In genomic region chr3:147391726-147392082, GRCh38 we compare ENCODE assay signal across 14 cellular contexts. TPM values are rescaled to one million over a fixed set of nuclear protein-coding genes. Genes with fewer than 3 reads are reported as not detected.
DNase-seq lines count a peak whose midpoint lies in the region; ATAC-seq, FAIRE-seq and TF ChIP-seq lines count a peak whose summit lies in the region.
"Had no signal": no experiment of that assay in that cellular context is flagged by ENCODE, and none has a peak within 500 bp of the region (broad histone marks: within the 10 kb centered on the region; RNA-seq: fewer than 3 reads in every experiment).

No MANE protein-coding gene starts in this region.

- TF ChIP-seq CTCF in right lobe of liver (IDR thresholded peaks at IDR 0.05), result no peak
- no peak for TF ChIP-seq CTCF in HepG2 (CRISPR knock-in tag; IDR thresholded peaks at IDR 0.05)
- no peak for TF ChIP-seq CTCF in endothelial cell (IDR thresholded peaks at IDR 0.05; ENCODE audit: unreplicated experiment)
- TF ChIP-seq CTCF in neural crest cell (conservative IDR thresholded peaks at IDR 0.05), result no peak

- TF ChIP-seq RAD21 in HepG2 (CRISPR knock-in tag; IDR thresholded peaks at IDR 0.05), result no peak

- no peak for FAIRE-seq in HepG2 (lab: Jason Lieb, UNC)
- FAIRE-seq: small intestine had no signal

- H3K27me3 ChIP-seq in right lobe of liver (peaks cover 9 to 40% of the 10 kb centered on the region in 2 donors), HepG2 (ENCODE audit: control insufficient read depth in 1 of 2, insufficient read depth in 2 of 2, low read length in 2 of 2) (peaks cover 0 to 37% of the 10 kb centered on the region in 2 experiments)
- H3K27me3 ChIP-seq in CD4-positive, alpha-beta memory T cell (ENCODE audit: insufficient read depth, low read length), result peaks cover 14% of the 10 kb centered on the region

- no peak overlapping the region for H3K9ac ChIP-seq in HepG2 (ENCODE audit: insufficient read depth, low read depth, low read length)

- POLR2A ChIA-PET in HepG2 (lab: Yijun Ruan, JAX), result no interaction called here
- POLR2A ChIA-PET in CD4-positive, alpha-beta memory T cell (lab: Charles Lee; ENCODE audit: partially characterized antibody), result no interaction called here

- ATAC-seq in right lobe of liver, result no peak
- ATAC-seq in HepG2, result no peak

- TF ChIP-seq EP300 in HepG2 (IDR thresholded peaks at IDR 0.05; ENCODE audit: low read depth in 2 of 2, low read length in 2 of 2), result no peak
- TF ChIP-seq EP300 in HepG2 (CRISPR knock-in tag; IDR thresholded peaks at IDR 0.05; ENCODE audit: borderline replicate concordance), result no peak

- H3K4me3 ChIP-seq in right lobe of liver (peak overlapping the region in 2 of 3 donors; percentile 47 to 69), HepG2 (replicated peaks in 1 of 3; ENCODE audit: insufficient read depth in 1 of 3, low read depth in 2 of 3, low read length in 3 of 3) (no peak overlapping the region)
- H3K4me3 ChIP-seq in CD4-positive, alpha-beta memory T cell (ENCODE audit: low read length in 2 of 2), result no peak overlapping the region

- H3K36me3 Mint-ChIP-seq in endothelial cell (ENCODE audit: low read depth, unreplicated experiment) (no peaks in the 10 kb centered on the region), neural crest cell (ENCODE audit: low read depth) (peaks cover 4% of the 10 kb centered on the region)
- no peaks in the 10 kb centered on the region for H3K36me3 Mint-ChIP-seq in CD4-positive, alpha-beta memory T cell

- TF ChIP-seq POLR2A in right lobe of liver (IDR thresholded peaks at IDR 0.05), result no peak
- no peak for TF ChIP-seq POLR2A in HepG2 (IDR thresholded peaks at IDR 0.05; ENCODE audit: insufficient read depth in 1 of 2, low read depth in 2 of 2, low read length in 2 of 2)

- intact Hi-C loops in right lobe of liver (cut with DNase I), result no loop called here
- intact Hi-C loops in HepG2 (cut with micrococcal nuclease; ENCODE audit: unreplicated experiment), result no loop called here
- intact Hi-C loops in CD4-positive, alpha-beta memory T cell (cut with micrococcal nuclease), result no loop called here

- H3K27ac Mint-ChIP-seq in endothelial cell (ENCODE audit: unreplicated experiment), result no peak overlapping the region
- peak overlapping the region; percentile 29 for H3K27ac Mint-ChIP-seq in neural crest cell (ENCODE audit: unreplicated experiment)
- no peak overlapping the region for H3K27ac Mint-ChIP-seq in CD4-positive, alpha-beta memory T cell

- no peaks in the 10 kb centered on the region for H4K20me1 ChIP-seq in HepG2 (ENCODE audit: insufficient read depth, low read length)

- 12% methylated on average over 10 of the region's 12 CpGs for WGBS in right lobe of liver (ENCODE audit: insufficient coverage, low coverage, low lambda C conversion rate, missing lambda C conversion rate)
- WGBS in HepG2 (ENCODE audit: low lambda C conversion rate), result 75% methylated on average over 12 of the region's 12 CpGs

- H3K27me3 Mint-ChIP-seq in endothelial cell (ENCODE audit: unreplicated experiment) (peaks cover 52% of the 10 kb centered on the region), neural crest cell (ENCODE audit: low read depth) (peaks cover 100% of the 10 kb centered on the region)
- peaks cover 55 to 58% of the 10 kb centered on the region in 2 donors for H3K27me3 Mint-ChIP-seq in CD4-positive, alpha-beta memory T cell

- no peak overlapping the region for H2AFZ ChIP-seq in HepG2 (ENCODE audit: low read length)

- H3K9me3 ChIP-seq in right lobe of liver (no peaks in the 10 kb centered on the region), HepG2 (ENCODE audit: low read length) (no peaks in the 10 kb centered on the region)
- no peaks in the 10 kb centered on the region for H3K9me3 ChIP-seq in CD4-positive, alpha-beta memory T cell (ENCODE audit: control insufficient read depth in 1 of 2, low read length in 2 of 2)

- CTCF ChIA-PET in HepG2 (lab: Yijun Ruan, JAX; ENCODE audit: low intra/inter-chr PET ratio, low total read pairs), result no interaction called here
- CTCF ChIA-PET in CD4-positive, alpha-beta memory T cell (lab: Charles Lee; ENCODE audit: partially characterized antibody), result no interaction called here

- H3K79me2 ChIP-seq in HepG2 (ENCODE audit: insufficient read depth, low read length), result no peaks in the 10 kb centered on the region

- H3K9me3 Mint-ChIP-seq in endothelial cell (ENCODE audit: unreplicated experiment) (no peaks in the 10 kb centered on the region), neural crest cell (no peaks in the 10 kb centered on the region)
- peaks cover 2 to 54% (median 32%) of the 10 kb centered on the region in 8 donors for H3K9me3 Mint-ChIP-seq in CD4-positive, alpha-beta memory T cell

- peaks cover 63% of the 10 kb centered on the region for H3K4me1 Mint-ChIP-seq in endothelial cell (ENCODE audit: unreplicated experiment)
- peaks cover 80% of the 10 kb centered on the region for H3K4me1 Mint-ChIP-seq in neural crest cell
- peaks cover 0 to 4% (median 1%) of the 10 kb centered on the region in 4 donors for H3K4me1 Mint-ChIP-seq in CD4-positive, alpha-beta memory T cell
- H3K4me1 Mint-ChIP-seq: central memory CD8-positive, alpha-beta T cell had no signal

- in situ Hi-C loops in HepG2 (cut with HindIII; ENCODE audit: extremely low pct_ligation_motif_present, low pct_unique_long_range_greater_than_20kb), result no loop called here

- no peak overlapping the region for H3K4me2 ChIP-seq in HepG2 (ENCODE audit: low read depth, low read length)

- peak overlapping the region; percentile 78 for H3K4me3 Mint-ChIP-seq in endothelial cell (ENCODE audit: unreplicated experiment)
- peak overlapping the region; percentile 92 for H3K4me3 Mint-ChIP-seq in neural crest cell
- no peak overlapping the region for H3K4me3 Mint-ChIP-seq in CD4-positive, alpha-beta memory T cell
- H3K4me3 Mint-ChIP-seq: central memory CD8-positive, alpha-beta T cell had no signal

- no peaks in the 10 kb centered on the region for H3K36me3 ChIP-seq in right lobe of liver
- no peaks in the 10 kb centered on the region for H3K36me3 ChIP-seq in HepG2 (replicated peaks in 1 of 2; ENCODE audit: control insufficient read depth in 1 of 2, insufficient read depth in 2 of 2, low read length in 2 of 2)
- H3K36me3 ChIP-seq in CD4-positive, alpha-beta memory T cell (ENCODE audit: insufficient read depth, low read length), result no peaks in the 10 kb centered on the region

- no peak overlapping the region for H3K27ac ChIP-seq in right lobe of liver
- H3K27ac ChIP-seq in HepG2 (ENCODE audit: extremely low read length, insufficient read depth, low read length), result no peak overlapping the region
- no peak overlapping the region for H3K27ac ChIP-seq in CD4-positive, alpha-beta memory T cell (ENCODE audit: low read depth, low read length)

- DNase-seq in right lobe of liver (no peak), HepG2 (ENCODE audit: low spot score) (no peak), endothelial cell (ENCODE audit: low spot score) (no peak), neural crest cell (ENCODE audit: low read depth, low spot score) (no peak), islet precursor cell (no peak), NCI-H2227 treated with DMSO at 0.1 percent for 48 hours (lab: John Stamatoyannopoulos, UW) (no peak), NCI-H1694 (lab: John Stamatoyannopoulos, UW) (no peak)
- no peak for DNase-seq in CD4-positive, alpha-beta memory T cell
- DNase-seq: activated T-cell treated with anti-CD3 and anti-CD28 coated beads, Interleukin-2, amount 50 U/mL, for 48 hours; foreskin melanocyte; NCI-H2029; OCI-M1; small intestine had no signal

- peaks cover 0 to 16% (median 0%) of the 10 kb centered on the region in 4 donors for H3K4me1 ChIP-seq in right lobe of liver
- no peaks in the 10 kb centered on the region for H3K4me1 ChIP-seq in HepG2 (ENCODE audit: insufficient read depth, low read length)
- no peaks in the 10 kb centered on the region for H3K4me1 ChIP-seq in CD4-positive, alpha-beta memory T cell (ENCODE audit: insufficient read depth, low read length)

- no TSS peak for BruUV-seq in HepG2 (replicated peaks; lab: Mats Ljungman, UMichigan)

RNA-seq across cellular contexts. Expression of gene ZIC4, which starts 14.6 kb away (rescaled TPM):
- under 1 TPM in 3 of 6 experiments, not detected in 3; 0.04 to 0.28 (median 0.12) TPM for total RNA-seq in right lobe of liver
- not detected in 2 replicates for total RNA-seq in HepG2 (2016; rRNA removed; fragmentation: Illumina TruSeq; extraction: Trizol)
- not detected in 2 replicates for total RNA-seq in HepG2 (2016; cell fraction: cytosol; rRNA removed; fragmentation: Illumina TruSeq; extraction: Trizol; ENCODE audit: low read depth)
- total RNA-seq in HepG2 (2016; cell fraction: insoluble cytoplasmic fraction; rRNA removed; fragmentation: Illumina TruSeq; extraction: Trizol), result not detected in 2 replicates
- not detected in 2 replicates for total RNA-seq in HepG2 (2016; cell fraction: membrane; rRNA removed; fragmentation: Illumina TruSeq; extraction: Trizol)
- not detected in 2 replicates for total RNA-seq in HepG2 (2016; cell fraction: nucleus; rRNA removed; fragmentation: Illumina TruSeq; extraction: Trizol)
- not detected in 2 replicates for polyA plus RNA-seq in HepG2 (2011; rRNA removed)
- not detected in 2 replicates for polyA plus RNA-seq in HepG2 (2011; cell fraction: cytosol; rRNA removed)
- polyA plus RNA-seq in HepG2 (2011; cell fraction: nucleus; rRNA removed), result not detected in 2 replicates
- not detected in 2 replicates for polyA plus RNA-seq in HepG2 (2012)
- polyA plus RNA-seq in HepG2 (2016; cell fraction: cytosol; fragmentation: Illumina TruSeq; extraction: Trizol; ENCODE audit: low read depth), result not detected in 2 replicates
- polyA plus RNA-seq in HepG2 (2016; cell fraction: insoluble cytoplasmic fraction; fragmentation: Illumina TruSeq; extraction: Trizol; ENCODE audit: low read depth), result not detected in 2 replicates
- polyA plus RNA-seq in HepG2 (2016; cell fraction: membrane; fragmentation: Illumina TruSeq; extraction: Trizol; ENCODE audit: low read depth), result not detected in 2 replicates
- polyA plus RNA-seq in HepG2 (2016; cell fraction: nucleus; fragmentation: Illumina TruSeq; extraction: Trizol; ENCODE audit: insufficient read depth, low read depth), result not detected in 2 replicates
- not detected in 2 replicates for polyA minus RNA-seq in HepG2 (2011; rRNA and poly(A)+ RNA removed; ENCODE audit: low replicate concordance)
- not detected in 2 replicates for polyA minus RNA-seq in HepG2 (2011; cell fraction: cytosol; rRNA and poly(A)+ RNA removed)
- not detected in 2 replicates for polyA minus RNA-seq in HepG2 (2011; cell fraction: nucleus; rRNA and poly(A)+ RNA removed)
- 2.2 TPM for total RNA-seq in endothelial cell (ENCODE audit: unreplicated experiment)
- 4.5 and 6.1 TPM in 2 replicates for total RNA-seq in neural crest cell
- not detected for total RNA-seq in CD4-positive, alpha-beta memory T cell
- not detected for polyA plus RNA-seq in CD4-positive, alpha-beta memory T cell
- polyA plus RNA-seq: small intestine had no signal

RNA-seq across cellular contexts. Expression of gene ZIC1, which starts 17.5 kb away (rescaled TPM):
- total RNA-seq in right lobe of liver (10 to 100 TPM in 3 of 6 experiments, 1 to 10 TPM in 3; 1.1 to 14.6 (median 9.6) TPM), HepG2 (2016; rRNA removed; fragmentation: Illumina TruSeq; extraction: Trizol) (not detected in 2 replicates), endothelial cell (ENCODE audit: unreplicated experiment) (4.1 TPM), neural crest cell (54.3 and 64.5 TPM in 2 replicates)
- not detected in 2 replicates for total RNA-seq in HepG2 (2016; cell fraction: cytosol; rRNA removed; fragmentation: Illumina TruSeq; extraction: Trizol; ENCODE audit: low read depth)
- total RNA-seq in HepG2 (2016; cell fraction: insoluble cytoplasmic fraction; rRNA removed; fragmentation: Illumina TruSeq; extraction: Trizol), result not detected in 2 replicates
- total RNA-seq in HepG2 (2016; cell fraction: membrane; rRNA removed; fragmentation: Illumina TruSeq; extraction: Trizol), result not detected in 2 replicates
- total RNA-seq in HepG2 (2016; cell fraction: nucleus; rRNA removed; fragmentation: Illumina TruSeq; extraction: Trizol), result not detected in 2 replicates
- not detected in 2 replicates for polyA plus RNA-seq in HepG2 (2011; rRNA removed)
- not detected in 2 replicates for polyA plus RNA-seq in HepG2 (2011; cell fraction: cytosol; rRNA removed)
- polyA plus RNA-seq in HepG2 (2011; cell fraction: nucleus; rRNA removed), result not detected in 2 replicates
- polyA plus RNA-seq in HepG2 (2012), result not detected in 2 replicates
- not detected in 2 replicates for polyA plus RNA-seq in HepG2 (2016; cell fraction: cytosol; fragmentation: Illumina TruSeq; extraction: Trizol; ENCODE audit: low read depth)
- polyA plus RNA-seq in HepG2 (2016; cell fraction: insoluble cytoplasmic fraction; fragmentation: Illumina TruSeq; extraction: Trizol; ENCODE audit: low read depth), result not detected in 2 replicates
- polyA plus RNA-seq in HepG2 (2016; cell fraction: membrane; fragmentation: Illumina TruSeq; extraction: Trizol; ENCODE audit: low read depth), result not detected in 2 replicates
- polyA plus RNA-seq in HepG2 (2016; cell fraction: nucleus; fragmentation: Illumina TruSeq; extraction: Trizol; ENCODE audit: insufficient read depth, low read depth), result not detected in 2 replicates
- not detected in 2 replicates for polyA minus RNA-seq in HepG2 (2011; rRNA and poly(A)+ RNA removed; ENCODE audit: low replicate concordance)
- polyA minus RNA-seq in HepG2 (2011; cell fraction: cytosol; rRNA and poly(A)+ RNA removed), result not detected in 2 replicates
- not detected in 2 replicates for polyA minus RNA-seq in HepG2 (2011; cell fraction: nucleus; rRNA and poly(A)+ RNA removed)
- total RNA-seq in CD4-positive, alpha-beta memory T cell, result not detected
- polyA plus RNA-seq in CD4-positive, alpha-beta memory T cell, result not detected
- polyA plus RNA-seq: small intestine had no signal

Comparison
In these comparisons a context has a peak if more than half of its experiments do, and no peak if none do; other contexts are left out.
1. H3K4me3 ChIP-seq: peak in right lobe of liver (2 of 3); none in HepG2 (0 of 3) and CD4-positive, alpha-beta memory T cell (0 of 2).
2. H3K4me3 Mint-ChIP-seq: peak in endothelial cell (single experiment) and neural crest cell (single experiment); none in CD4-positive, alpha-beta memory T cell (0 of 8).